Comparison of ENCODE assay signal across 8 cellular contexts in genomic region chr7:73556208-73557107, GRCh38. TPM values are rescaled to one million over a fixed set of nuclear protein-coding genes. Genes with fewer than 3 reads are reported as not detected.
DNase-seq lines count a peak whose midpoint lies in the region; ATAC-seq and TF ChIP-seq lines count a peak whose summit lies in the region.

No MANE protein-coding gene starts in this region.

- H3K4me3 ChIP-seq in heart right ventricle = peak overlapping the region; percentile 52 to 86 (median 76)
- peak overlapping the region; percentile 84 for H3K4me3 ChIP-seq in astrocyte of the spinal cord (ENCODE audit: low read depth, low read length)
- peak overlapping the region; percentile 66 to 78 for H3K4me3 ChIP-seq in aorta (ENCODE audit: low read length in 2 of 2)

- intact Hi-C loops in heart right ventricle (cut with DNase I) = loop anchor here in 7 of 10 donors (1.0 to 5.0 kb wide), 4 partner anchors 22 to 34 kb away; partner anchors contain the start of genes BAZ1B (in 7 of the 7) and TBL2 (in 1 of the 7)
- intact Hi-C loops in Right ventricle myocardium superior (cut with DNase I) = loop anchor here (5.0 kb wide), 1 partner anchor 34 kb away; the partner anchor contains the start of gene BAZ1B
- intact Hi-C loops in aorta (cut with DNase I) = loop anchor here (2.0 to 5.0 kb wide), 2 partner anchors 34 kb away; partner anchors contain the start of gene BAZ1B (in 2 of the 2)

- no peaks in the 10 kb centered on the region for H3K9me3 Mint-ChIP-seq in memory B cell

- H3K27me3 ChIP-seq in heart right ventricle = no peaks in the 10 kb centered on the region
- no peaks in the 10 kb centered on the region for H3K27me3 ChIP-seq in aorta (ENCODE audit: control insufficient read depth in 1 of 2, insufficient read depth in 2 of 2, low read length in 1 of 2)

- peaks cover 2% of the 10 kb centered on the region for H3K27me3 Mint-ChIP-seq in memory B cell

- peak overlapping the region; percentile 93 for H3K4me3 Mint-ChIP-seq in memory B cell

- 16 to 19% methylated on average over 28 of the region's 28 CpGs for WGBS in heart right ventricle, 2 donors
- 19% methylated on average over 28 of the region's 28 CpGs for WGBS in aorta, 2 donors

- TF ChIP-seq CTCF in heart right ventricle (IDR thresholded peaks at IDR 0.05) (no peak), astrocyte of the spinal cord (IDR thresholded peaks at IDR 0.05; ENCODE audit: low read depth, low read length) (no peak)

- peaks cover 0 to 38% (median 16%) of the 10 kb centered on the region in 9 donors for H3K36me3 ChIP-seq in heart right ventricle
- no peaks in the 10 kb centered on the region for H3K36me3 ChIP-seq in aorta (ENCODE audit: control insufficient read depth in 1 of 2, insufficient read depth in 2 of 2, low read length in 1 of 2)

- peaks cover 24% of the 10 kb centered on the region for H3K4me1 Mint-ChIP-seq in memory B cell

- in situ Hi-C loops in astrocyte of the spinal cord (cut with HindIII; ENCODE audit: low sequenced_read_pairs) = no loop called here

- H3K36me3 Mint-ChIP-seq in memory B cell = peaks cover 4% of the 10 kb centered on the region

- H3K27ac Mint-ChIP-seq in memory B cell = peak overlapping the region; percentile 96

- ATAC-seq in heart right ventricle (peak in 2 of 8 donors; percentile 2 to 5), Right ventricle myocardium superior (ENCODE audit: poor library complexity) (no peak), memory B cell (ENCODE audit: low read depth) (no peak), aorta (ENCODE audit: low FRiP score) (no peak), HG03342 (IDR thresholded peaks at IDR 0.05; ENCODE audit: unreplicated experiment) (no peak)

- H3K4me1 ChIP-seq in heart right ventricle (peaks cover 3 to 39% (median 30%) of the 10 kb centered on the region in 9 donors), aorta (ENCODE audit: control insufficient read depth in 1 of 2, insufficient read depth in 2 of 2, low read length in 2 of 2) (peaks cover 0 to 3% of the 10 kb centered on the region in 2 donors)

- H3K27ac ChIP-seq in heart right ventricle (peak overlapping the region; percentile 23 to 100 (median 99)), aorta (ENCODE audit: low read depth in 1 of 2, low read length in 2 of 2) (peak overlapping the region in 1 of 2 donors; percentile 67)

- DNase-seq in heart right ventricle (no peak), Right ventricle myocardium superior (no peak), astrocyte of the spinal cord (ENCODE audit: low read depth, low spot score) (no peak), memory B cell (ENCODE audit: low spot score in 2 of 2) (no peak), aorta (no peak), glomerular visceral epithelial cell (ENCODE audit: extremely low spot score) (no peak), DMS114 treated with DMSO at 0.1 percent for 48 hours (lab: John Stamatoyannopoulos, UW; ENCODE audit: unreplicated experiment) (no peak)

- H3K9me3 ChIP-seq in heart right ventricle = no peaks in the 10 kb centered on the region
- no peaks in the 10 kb centered on the region for H3K9me3 ChIP-seq in aorta (ENCODE audit: control insufficient read depth, low read length)

RNA-seq across cellular contexts. Expression of gene BCL7B, which starts 1.0 kb away (rescaled TPM):
- total RNA-seq in heart right ventricle (10 to 100 TPM; 65.1 to 85.8 (median 73.9) TPM), Right ventricle myocardium superior (76.2 TPM), aorta (10 to 100 TPM; 45.5 to 68.2 TPM)
- polyA plus RNA-seq in heart right ventricle (10 to 100 TPM; 64.9 to 65.5 TPM), aorta (10 to 100 TPM; 70.9 to 92.3 TPM)

RNA-seq across cellular contexts. Expression of gene TBL2, which starts 21.9 kb away (rescaled TPM):
- total RNA-seq in heart right ventricle (10 to 100 TPM in 7 of 10 donors, 1 to 10 TPM in 3; 7.7 to 20.6 (median 10.4) TPM), Right ventricle myocardium superior (10.6 TPM), aorta (10 to 100 TPM; 26.5 to 27.7 TPM)
- polyA plus RNA-seq in heart right ventricle (10 to 100 TPM in 1 of 2 donors, 1 to 10 TPM in 1; 6.9 to 22.1 TPM), aorta (10 to 100 TPM; 17.7 to 22.8 TPM)

RNA-seq across cellular contexts. Expression of gene BAZ1B, which starts 34.4 kb away (rescaled TPM):
- total RNA-seq in heart right ventricle = 10 to 100 TPM; 34.0 to 49.9 (median 41.5) TPM
- 10 to 100 TPM; 11.7 to 17.2 TPM for polyA plus RNA-seq in heart right ventricle
- total RNA-seq in Right ventricle myocardium superior = 36.8 TPM
- 10 to 100 TPM; 49.3 to 60.0 TPM for total RNA-seq in aorta
- polyA plus RNA-seq in aorta = 10 to 100 TPM; 19.1 to 23.9 TPM
